In the genomic region with DNA sequence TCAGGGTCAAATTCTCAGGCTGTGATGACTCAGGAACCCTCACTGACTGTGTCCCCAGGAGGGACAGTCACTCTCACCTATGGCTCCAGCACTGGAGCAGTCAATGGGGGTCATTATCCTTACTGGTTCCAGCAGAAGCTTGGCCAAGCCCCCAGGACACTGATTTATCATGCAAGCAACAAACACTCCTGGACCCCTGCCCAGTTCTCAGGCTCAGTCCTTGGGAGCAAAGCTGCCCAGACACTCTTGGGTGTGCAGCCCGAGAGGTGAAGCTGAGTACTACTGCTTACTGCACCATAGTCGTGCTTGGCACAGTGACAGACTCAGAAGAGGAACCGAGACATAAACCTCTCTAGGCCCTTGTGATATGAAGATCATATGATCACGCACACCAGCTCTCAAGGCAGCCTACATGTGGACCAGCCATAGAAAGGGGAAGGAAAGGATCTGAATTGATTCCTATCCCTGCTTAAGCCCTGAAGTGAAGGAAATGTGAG, we compare ENCODE assay signal across 10 cellular contexts. TPM values are rescaled to one million over a fixed set of nuclear protein-coding genes. Genes with fewer than 3 reads are reported as not detected.
A peak's percentile ranks its signal among the peaks of the same experiment; 100 is the strongest.
DNase-seq lines count a peak whose midpoint lies in the region; ATAC-seq and TF ChIP-seq lines count a peak whose summit lies in the region.
"Had no signal": no experiment of that assay in that cellular context is flagged by ENCODE, and none has a peak within 500 bp of the region (broad histone marks: within the 10 kb centered on the region; RNA-seq: fewer than 3 reads in every experiment).

No MANE protein-coding gene starts in this region.

- H3K9me3 ChIP-seq in MM.1S (replicated peaks; ENCODE audit: insufficient read depth, low read length), result no peaks in the 10 kb centered on the region
- H3K9me3 ChIP-seq in A673 (ENCODE audit: low read depth, low read length, poor library complexity, severe bottlenecking), result peaks cover 10% of the 10 kb centered on the region

- no peaks in the 10 kb centered on the region for H3K27me3 Mint-ChIP-seq in memory B cell

- BruUV-seq in A673 (replicated peaks; lab: Mats Ljungman, UMichigan), result no TSS peak

- peaks cover 5% of the 10 kb centered on the region for H3K36me3 Mint-ChIP-seq in memory B cell

- DNase-seq in MM.1S, result peak; percentile 61
- DNase-seq in memory B cell (ENCODE audit: low spot score in 2 of 2), result peak; percentile 58 to 67
- no peak for DNase-seq in stimulated activated CD4-positive, alpha-beta T cell treated with anti-CD3 and anti-CD28 coated beads, Interleukin-2, amount 100 ng/mL, for 48 hours
- DNase-seq in A673 (ENCODE audit: low spot score), result no peak
- DNase-seq in NCI-H524 (lab: John Stamatoyannopoulos, UW), result no peak
- no peak for DNase-seq in amniotic stem cell (lab: John Stamatoyannopoulos, UW)

- H4K20me1 ChIP-seq in MM.1S (ENCODE audit: insufficient read depth, low read length), result no peaks in the 10 kb centered on the region

- H3K4me1 ChIP-seq in MM.1S (ENCODE audit: low read length), result peaks cover 15% of the 10 kb centered on the region
- no peaks in the 10 kb centered on the region for H3K4me1 ChIP-seq in A673 (ENCODE audit: insufficient read depth, low read length, poor library complexity, severe bottlenecking)

- H3K9me3 Mint-ChIP-seq in memory B cell, result peaks cover 14% of the 10 kb centered on the region

- CTCF ChIA-PET in A673 (lab: Charles Lee), result no interaction called here

- peak; percentile 11; the same call in 1 of the 2 replicates for TF ChIP-seq CTCF in MM.1S (IDR thresholded peaks at IDR 0.05; ENCODE audit: low read length)
- TF ChIP-seq CTCF in A673 (conservative IDR thresholded peaks at IDR 0.05; ENCODE audit: low read depth, low read length), result no peak

- 0 out of 2 replicates have a peak overlapping the region, but pooled peaks have one; percentile 2 for H2AFZ ChIP-seq in MM.1S (ENCODE audit: low read length)

- intact Hi-C loops in A673 (cut with micrococcal nuclease; ENCODE audit: unreplicated experiment), result loop anchor here (10.0 kb wide), 1 partner anchor 244 kb away; no protein-coding TSS in a partner anchor

- H3K27ac Mint-ChIP-seq in memory B cell, result peak overlapping the region; percentile 87
- H3K27ac Mint-ChIP-seq: T-helper 2 cell treated with Interferon-gamma antibody and Interleukin-4, amounts not matched to agents 5 μg/mL and 100 μg/mL, for 36 hours had no signal

- H3K9ac ChIP-seq in MM.1S (ENCODE audit: low read length), result no peak overlapping the region

- ATAC-seq in GM18502 (IDR thresholded peaks at IDR 0.05; ENCODE audit: poor library complexity, unreplicated experiment) (peak; percentile 90), GM21723 (IDR thresholded peaks at IDR 0.05; ENCODE audit: unreplicated experiment) (peak; percentile 93), memory B cell (ENCODE audit: low read depth) (peak; percentile 99)
- ATAC-seq: HCT116 had no signal

- no peak overlapping the region for H3K4me3 ChIP-seq in MM.1S (ENCODE audit: low read length)
- no peak overlapping the region for H3K4me3 ChIP-seq in A673 (ENCODE audit: low read depth, low read length, poor library complexity, severe bottlenecking)

- H3K36me3 ChIP-seq in MM.1S (replicated peaks; ENCODE audit: insufficient read depth, low read length) (no peaks in the 10 kb centered on the region), A673 (ENCODE audit: insufficient read depth, low read length, poor library complexity, severe bottlenecking) (no peaks in the 10 kb centered on the region)

- no peak overlapping the region for H3K27ac ChIP-seq in MM.1S (ENCODE audit: low read length)
- H3K27ac ChIP-seq in A673 (ENCODE audit: low read depth, low read length, poor library complexity, severe bottlenecking), result no peak overlapping the region

- no peaks in the 10 kb centered on the region for H3K9me2 ChIP-seq in MM.1S (replicated peaks; ENCODE audit: insufficient read depth, low read length)

- peak overlapping the region; percentile 60 for H3K4me3 Mint-ChIP-seq in memory B cell
- H3K4me3 Mint-ChIP-seq: T-helper 2 cell treated with Interferon-gamma antibody and Interleukin-4, amounts not matched to agents 5 μg/mL and 100 μg/mL, for 36 hours had no signal

- POLR2A ChIA-PET in A673 (lab: Charles Lee; ENCODE audit: low non-redundant PET), result no interaction called here

- no peaks in the 10 kb centered on the region for H3K27me3 ChIP-seq in MM.1S (replicated peaks; ENCODE audit: insufficient read depth, low read length)
- H3K27me3 ChIP-seq in A673 (replicated peaks; ENCODE audit: insufficient read depth, low read depth, low read length, poor library complexity), result peaks cover 78% of the 10 kb centered on the region

- peak overlapping the region; percentile 8; the same call in 1 of the 2 replicates for H3K4me2 ChIP-seq in MM.1S (ENCODE audit: low read depth, low read length)

- H3K79me2 ChIP-seq in MM.1S (ENCODE audit: low read length), result no peaks in the 10 kb centered on the region

- peaks cover 22% of the 10 kb centered on the region for H3K4me1 Mint-ChIP-seq in memory B cell

- H3F3A ChIP-seq in MM.1S (ENCODE audit: insufficient read depth, low read length), result no peaks in the 10 kb centered on the region; the same call in 1 of the 2 replicates

RNA-seq across cellular contexts. Expression of a gene that starts 58.2 kb away (rescaled TPM):
- 7.7 and 7.8 TPM in 2 replicates for total RNA-seq in A673 (2021)

Comparison
In these comparisons a context has a peak if more than half of its experiments do, and no peak if none do; other contexts are left out.
1. DNase-seq: peak in MM.1S (single experiment) and memory B cell (2 of 2); none in stimulated activated CD4-positive, alpha-beta T cell treated with anti-CD3 and anti-CD28 coated beads, Interleukin-2, amount 100 ng/mL, for 48 hours (0 of 2), A673 (single experiment), NCI-H524 (0 of 2) and amniotic stem cell (single experiment).
2. Peak in every context shown above with its lines, with median percentiles within 50 percentile points of each other: ATAC-seq.